In genomic region chr17:29731589-29731929, GRCh38 we compare ENCODE assay signal across 29 cellular contexts.
DNase-seq lines count a peak whose midpoint lies in the region; ATAC-seq and TF ChIP-seq lines count a peak whose summit lies in the region.
"Had no signal": no experiment of that assay in that cellular context is flagged by ENCODE, and none has a peak within 500 bp of the region (broad histone marks: within the 10 kb centered on the region; RNA-seq: fewer than 3 reads in every experiment).

No MANE protein-coding gene starts in this region.

- H3K9me2 ChIP-seq in hepatocyte (replicated peaks; ENCODE audit: insufficient read depth): no peaks in the 10 kb centered on the region

- ATAC-seq in CD8-positive, alpha-beta T cell: no peak
- no peak for ATAC-seq in aorta (ENCODE audit: low FRiP score)
- ATAC-seq in SK-N-SH treated with all-trans-retinoic acid at 6 μM for 48 hours: no peak
- ATAC-seq: effector memory CD8-positive, alpha-beta T cell; left colon; sciatic nerve had no signal

- H3K4me2 ChIP-seq in mesenchymal stem cell (ENCODE audit: low read length, poor library complexity, severe bottlenecking) (no peak overlapping the region), hepatocyte (no peak overlapping the region)
- H3K4me2 ChIP-seq: BLaER1 treated with 17β-estradiol and CSF1 and Interleukin-3, amounts not matched to agents 10 nM and 100 nM had no signal

- in situ Hi-C loops in ACHN (cut with HindIII; ENCODE audit: low pct_ligation_motif_present, low pct_unique_long_range_greater_than_20kb, low sequenced_read_pairs): no loop called here

- H3K27ac ChIP-seq in CD8-positive, alpha-beta T cell (ENCODE audit: low read depth, low read length): no peak overlapping the region
- peak overlapping the region; percentile 65 for H3K27ac ChIP-seq in SJCRH30
- peak overlapping the region; percentile 49 for H3K27ac ChIP-seq in mesenchymal stem cell (ENCODE audit: low read length, poor library complexity, severe bottlenecking)
- no peak overlapping the region for H3K27ac ChIP-seq in hepatocyte
- H3K27ac ChIP-seq in aorta (ENCODE audit: low read depth in 1 of 2, low read length in 2 of 2): no peak overlapping the region
- H3K27ac ChIP-seq: coronary artery, Peyer's patch, SJSA1, transverse colon had no signal

- POLR2A ChIA-PET in CD8-positive, alpha-beta T cell (lab: Charles Lee): interaction anchor here (2.1 kb wide), 1 partner anchor 26 kb away, joined by 6 read pairs; no protein-coding TSS in a partner anchor

- no peak overlapping the region for H3K4me3 Mint-ChIP-seq in CD8-positive, alpha-beta T cell
- H3K4me3 Mint-ChIP-seq: activated CD4-positive, alpha-beta T cell treated with anti-CD3 and anti-CD28 coated beads, Interleukin-2, amount 10 ng/mL, durations not matched to agents 24 days and 14 days; activated naive CD8-positive, alpha-beta T cell; effector memory CD8-positive, alpha-beta T cell had no signal

- no peak overlapping the region for H2BK12ac ChIP-seq in mesenchymal stem cell (ENCODE audit: low read length in 2 of 2)

- DNase-seq in ACHN (peak; percentile 32), SJCRH30 (no peak), mesenchymal stem cell (no peak), hepatocyte (ENCODE audit: low spot score) (no peak), aorta (no peak), lower leg skin (ENCODE audit: low spot score in 2 of 2) (no peak)
- no peak for DNase-seq in CD8-positive, alpha-beta T cell
- DNase-seq: activated CD4-positive, alpha-beta T cell treated with anti-CD3 and anti-CD28 coated beads, Interleukin-2, amount 10 ng/mL, durations not matched to agents 24 days and 14 days; activated effector memory CD4-positive, alpha-beta T cell treated with anti-CD3 and anti-CD28 coated beads, Interleukin-2, amount 50 U/mL, for 16 hours; caudate nucleus; DMS79 treated with DMSO at 0.1 percent for 48 hours; effector memory CD8-positive, alpha-beta T cell; erythroblast; GDM1; left colon; mesendoderm; MV-4-11; NCI-H1436; NCI-H345; Peyer's patch; stimulated activated CD4-positive, alpha-beta T cell treated with anti-CD3 and anti-CD28 coated beads, Interleukin-4, amount 100 ng/mL, for 4 hours; transverse colon had no signal

- peaks cover 4% of the 10 kb centered on the region for H3K36me3 ChIP-seq in CD8-positive, alpha-beta T cell (ENCODE audit: insufficient read depth, low read length)
- H3K36me3 ChIP-seq in SJCRH30: peaks cover 2% of the 10 kb centered on the region; the same call in 1 of the 2 replicates
- H3K36me3 ChIP-seq in mesenchymal stem cell (ENCODE audit: control insufficient read depth in 1 of 2, insufficient read depth in 2 of 2, low read depth in 1 of 2, low read length in 2 of 2): no peaks in the 10 kb centered on the region
- H3K36me3 ChIP-seq in hepatocyte (replicated peaks; ENCODE audit: insufficient read depth, low read depth): no peaks in the 10 kb centered on the region
- no peaks in the 10 kb centered on the region for H3K36me3 ChIP-seq in aorta (ENCODE audit: control insufficient read depth in 1 of 2, insufficient read depth in 2 of 2, low read length in 1 of 2)
- H3K36me3 ChIP-seq: HAP-1, SJSA1, transverse colon had no signal

- no peak overlapping the region for H3K9ac ChIP-seq in mesenchymal stem cell (ENCODE audit: low read length)
- H3K9ac ChIP-seq: BLaER1 treated with 17β-estradiol and CSF1 and Interleukin-3, amounts not matched to agents 10 nM and 100 nM had no signal

- no peaks in the 10 kb centered on the region for H3K27me3 ChIP-seq in CD8-positive, alpha-beta T cell (ENCODE audit: insufficient read depth, low read length)
- H3K27me3 ChIP-seq in SJCRH30 (no peaks in the 10 kb centered on the region), mesenchymal stem cell (ENCODE audit: control insufficient read depth in 1 of 2, insufficient read depth in 1 of 2, low read length in 2 of 2) (no peaks in the 10 kb centered on the region), hepatocyte (no peaks in the 10 kb centered on the region), aorta (ENCODE audit: control insufficient read depth in 1 of 2, insufficient read depth in 2 of 2, low read length in 1 of 2) (no peaks in the 10 kb centered on the region)
- H3K27me3 ChIP-seq: BLaER1 treated with 17β-estradiol and CSF1 and Interleukin-3, amounts not matched to agents 10 nM and 100 nM; Peyer's patch; SJSA1; transverse colon had no signal

- no peak for TF ChIP-seq POLR2A in lower leg skin (IDR thresholded peaks at IDR 0.05)

- H3K36me3 Mint-ChIP-seq in CD8-positive, alpha-beta T cell: peaks cover 48% of the 10 kb centered on the region

- no peak overlapping the region for H3K18ac ChIP-seq in mesenchymal stem cell (ENCODE audit: low read depth in 1 of 2, low read length in 2 of 2)

- H3K4me1 Mint-ChIP-seq in CD8-positive, alpha-beta T cell (ENCODE audit: low read depth): peaks cover 74% of the 10 kb centered on the region

- H2AFZ ChIP-seq in mesenchymal stem cell (ENCODE audit: low read depth, low read length) (no peak overlapping the region), hepatocyte (no peak overlapping the region)

- H3K79me2 ChIP-seq in hepatocyte: no peaks in the 10 kb centered on the region

- no peak overlapping the region for H3K4ac ChIP-seq in mesenchymal stem cell (ENCODE audit: low read depth in 1 of 2, low read length in 2 of 2)

- no peaks in the 10 kb centered on the region for H3K9me3 ChIP-seq in CD8-positive, alpha-beta T cell (ENCODE audit: low read length)
- H3K9me3 ChIP-seq in SJCRH30 (replicated peaks): peaks cover 7% of the 10 kb centered on the region; the same call in 1 of the 2 replicates
- H3K9me3 ChIP-seq in mesenchymal stem cell (ENCODE audit: control insufficient read depth, low read length): peaks cover 9% of the 10 kb centered on the region
- no peaks in the 10 kb centered on the region for H3K9me3 ChIP-seq in hepatocyte (ENCODE audit: low read depth)
- H3K9me3 ChIP-seq in aorta (ENCODE audit: control insufficient read depth, low read length): no peaks in the 10 kb centered on the region
- H3K9me3 ChIP-seq: Peyer's patch had no signal

- no peak overlapping the region for H2BK5ac ChIP-seq in mesenchymal stem cell (ENCODE audit: low read depth, low read length, poor library complexity, severe bottlenecking)

- peaks cover 4% of the 10 kb centered on the region for H3K79me1 ChIP-seq in mesenchymal stem cell (replicated peaks; ENCODE audit: low read length, poor library complexity, severe bottlenecking)

- no peak overlapping the region for H3K23ac ChIP-seq in mesenchymal stem cell (ENCODE audit: low read length in 2 of 2)

- H2AK5ac ChIP-seq in mesenchymal stem cell (ENCODE audit: low read length, severe bottlenecking): peak overlapping the region; percentile 54

- no peaks in the 10 kb centered on the region for H3K27me3 Mint-ChIP-seq in CD8-positive, alpha-beta T cell (ENCODE audit: low read depth)
- H3K27me3 Mint-ChIP-seq: activated CD4-positive, alpha-beta T cell treated with anti-CD3 and anti-CD28 coated beads, Interleukin-2, amount 10 ng/mL, durations not matched to agents 24 days and 14 days; activated naive CD8-positive, alpha-beta T cell; effector memory CD8-positive, alpha-beta T cell had no signal

- TF ChIP-seq CTCF in CD8-positive, alpha-beta T cell (IDR thresholded peaks at IDR 0.05): no peak
- TF ChIP-seq CTCF in hepatocyte (IDR thresholded peaks at IDR 0.05; ENCODE audit: poor library complexity) (no peak), lower leg skin (IDR thresholded peaks at IDR 0.05) (no peak)

- CTCF ChIA-PET in CD8-positive, alpha-beta T cell (lab: Charles Lee): interaction anchor here (1.6 to 1.7 kb wide), 2 partner anchors 8 to 19 kb away, joined by 3 to 5 read pairs; no protein-coding TSS in a partner anchor

- WGBS in mesenchymal stem cell: 97% methylated on average over 4 of the region's 4 CpGs
- 99% methylated on average over 4 of the region's 4 CpGs for WGBS in hepatocyte (ENCODE audit: low lambda C conversion rate, missing lambda C conversion rate)
- WGBS in aorta, 2 donors: 96 to 100% methylated on average over 4 of the region's 4 CpGs
- WGBS in lower leg skin, 2 donors: 97% methylated on average over 4 of the region's 4 CpGs

- H2BK120ac ChIP-seq in mesenchymal stem cell (ENCODE audit: low read depth, low read length): no peak overlapping the region

- H3K4me3 ChIP-seq in CD8-positive, alpha-beta T cell (ENCODE audit: low read depth, low read length): no peak overlapping the region
- H3K4me3 ChIP-seq in SJCRH30 (no peak overlapping the region), mesenchymal stem cell (ENCODE audit: insufficient read depth in 1 of 2, low read depth in 1 of 2, low read length in 2 of 2) (no peak overlapping the region), hepatocyte (no peak overlapping the region), aorta (ENCODE audit: low read length in 2 of 2) (no peak overlapping the region), lower leg skin (ENCODE audit: low read depth, poor library complexity, severe bottlenecking) (no peak overlapping the region)
- H3K4me3 ChIP-seq: BLaER1 treated with 17β-estradiol and CSF1 and Interleukin-3, amounts not matched to agents 10 nM and 100 nM; coronary artery; HAP-1; Peyer's patch; SJSA1; transverse colon had no signal

- intact Hi-C loops in CD8-positive, alpha-beta T cell (cut with DNase I, micrococcal nuclease): no loop called here
- intact Hi-C loops in aorta (cut with DNase I) (no loop called here), lower leg skin (cut with DNase I; ENCODE audit: low total_unique reads) (no loop called here)

- no peak overlapping the region for H2BK15ac ChIP-seq in mesenchymal stem cell (ENCODE audit: low read depth, poor library complexity, severe bottlenecking)

- H4K20me1 ChIP-seq in hepatocyte (ENCODE audit: insufficient read depth, poor library complexity, severe bottlenecking): no peaks in the 10 kb centered on the region

- peaks cover 2% of the 10 kb centered on the region for H3K9me3 Mint-ChIP-seq in CD8-positive, alpha-beta T cell

- peaks cover 40% of the 10 kb centered on the region for H3K4me1 ChIP-seq in CD8-positive, alpha-beta T cell (ENCODE audit: insufficient read depth, low read length)
- H3K4me1 ChIP-seq in SJCRH30: peaks cover 26% of the 10 kb centered on the region
- H3K4me1 ChIP-seq in mesenchymal stem cell (ENCODE audit: control insufficient read depth, insufficient read depth, low read depth, low read length): no peaks in the 10 kb centered on the region
- peaks cover 13% of the 10 kb centered on the region for H3K4me1 ChIP-seq in hepatocyte (ENCODE audit: insufficient read depth)
- no peaks in the 10 kb centered on the region for H3K4me1 ChIP-seq in aorta (ENCODE audit: control insufficient read depth in 1 of 2, insufficient read depth in 2 of 2, low read length in 2 of 2)

- H3K14ac ChIP-seq in mesenchymal stem cell (ENCODE audit: low read length in 2 of 2): no peak overlapping the region

- no peak overlapping the region for H4K91ac ChIP-seq in mesenchymal stem cell (ENCODE audit: low read length)

- H4K8ac ChIP-seq in mesenchymal stem cell (ENCODE audit: low read length): no peak overlapping the region

- H3K27ac Mint-ChIP-seq in CD8-positive, alpha-beta T cell: peak overlapping the region; percentile 15
- H3K27ac Mint-ChIP-seq: activated CD4-positive, alpha-beta T cell treated with anti-CD3 and anti-CD28 coated beads, Interleukin-2, amount 10 ng/mL, durations not matched to agents 24 days and 14 days had no signal

TF ChIP-seq in SK-N-SH treated with all-trans-retinoic acid at 6 μM for 48 hours, 23 proteins besides CTCF, POLR2A, EP300 and RAD21:
- TF ChIP-seq ARNTL (CRISPR knock-in tag; IDR thresholded peaks at IDR 0.05; ENCODE audit: borderline replicate concordance, low read depth): no peak
- no peak for TF ChIP-seq ZNF8 (CRISPR knock-in tag; IDR thresholded peaks at IDR 0.05)

Comparison
In these comparisons a context has a peak if more than half of its experiments do, and no peak if none do; other contexts are left out.
1. H3K27ac ChIP-seq: peak in SJCRH30 (single experiment) and mesenchymal stem cell (single experiment); none in CD8-positive, alpha-beta T cell (single experiment), hepatocyte (single experiment) and aorta (0 of 2).